In genomic region chr12:115771065-115771464, GRCh38 we compare ENCODE assay signal across 14 cellular contexts.
DNase-seq lines count a peak whose midpoint lies in the region; ATAC-seq and TF ChIP-seq lines count a peak whose summit lies in the region.
"Had no signal": no experiment of that assay in that cellular context is flagged by ENCODE, and none has a peak within 500 bp of the region (broad histone marks: within the 10 kb centered on the region; RNA-seq: fewer than 3 reads in every experiment).

No MANE protein-coding gene starts in this region.

- no peak overlapping the region for H2BK5ac ChIP-seq in trophoblast cell (ENCODE audit: low read depth, low read length, poor library complexity)

- no peak overlapping the region for H4K12ac ChIP-seq in trophoblast cell (ENCODE audit: low read depth, low read length)

- H3K23ac ChIP-seq in trophoblast cell (ENCODE audit: low read length), result no peak overlapping the region

- peak; percentile 59 for DNase-seq in HT-29 (ENCODE audit: low spot score)
- DNase-seq in WERI-Rb-1, result peak; percentile 25
- no peak for DNase-seq in left colon
- DNase-seq in C1 segment of cervical spinal cord (lab: John Stamatoyannopoulos, UW), result no peak
- DNase-seq in trophoblast cell, result no peak
- no peak for DNase-seq in stimulated activated naive CD4-positive, alpha-beta T cell treated with Interleukin-2 at 50 U/mL for 16 hours (lab: John Stamatoyannopoulos, UW)
- no peak for DNase-seq in dedifferentiated amniotic fluid mesenchymal stem cell (ENCODE audit: extremely low spot score)
- DNase-seq: activated B cell treated with CpG ODN at 0.5 μM for 24 hours; activated gamma-delta T cell treated with Interleukin-2 at 50 U/mL for 16 hours; effector memory CD8-positive, alpha-beta T cell; immature natural killer cell; NCI-H1092 treated with DMSO at 0.1 percent for 48 hours; stimulated activated CD4-positive, alpha-beta T cell treated with anti-CD3 and anti-CD28 coated beads, Interleukin-2, amount 100 ng/mL, for 48 hours had no signal

- H3K4me3 ChIP-seq in WERI-Rb-1 (ENCODE audit: low read depth, low read length) (no peak overlapping the region), trophoblast cell (ENCODE audit: low read depth, low read length) (no peak overlapping the region)

- H3K9me3 ChIP-seq in WERI-Rb-1 (ENCODE audit: severe bottlenecking), result no peaks in the 10 kb centered on the region
- no peaks in the 10 kb centered on the region for H3K9me3 ChIP-seq in trophoblast cell (ENCODE audit: insufficient read depth, low read depth, low read length)

- no peak overlapping the region for H2BK120ac ChIP-seq in trophoblast cell (ENCODE audit: insufficient read depth, low read length, poor library complexity)

- intact Hi-C loops in left colon (cut with DNase I, micrococcal nuclease), result no loop called here

- H3K4ac ChIP-seq in trophoblast cell (ENCODE audit: low read depth, low read length), result no peak overlapping the region

- H3K4me2 ChIP-seq in trophoblast cell (ENCODE audit: low read length), result no peak overlapping the region

- H3K27me3 ChIP-seq in WERI-Rb-1 (ENCODE audit: insufficient read depth, low read depth, severe bottlenecking), result peaks cover 4% of the 10 kb centered on the region
- H3K27me3 ChIP-seq in trophoblast cell (ENCODE audit: insufficient read depth, low read length), result no peaks in the 10 kb centered on the region

- no peaks in the 10 kb centered on the region for H3K36me3 ChIP-seq in WERI-Rb-1
- no peaks in the 10 kb centered on the region for H3K36me3 ChIP-seq in trophoblast cell (ENCODE audit: control insufficient read depth in 1 of 2, insufficient read depth in 2 of 2, low read length in 2 of 2)

- no peak overlapping the region for H3K27ac ChIP-seq in C4-2B
- H3K27ac ChIP-seq in WERI-Rb-1, result no peak overlapping the region
- H3K27ac ChIP-seq in trophoblast cell (ENCODE audit: low read depth, low read length), result no peak overlapping the region

- no peak overlapping the region for H3K14ac ChIP-seq in trophoblast cell (ENCODE audit: low read length)

- no CpG with 5 or more reads among the region's 2 CpGs for WGBS in trophoblast cell (ENCODE audit: extremely low coverage, insufficient coverage, insufficient read length)

- H4K91ac ChIP-seq in trophoblast cell (ENCODE audit: low read depth, low read length), result no peak overlapping the region

- H2AFZ ChIP-seq in trophoblast cell (ENCODE audit: insufficient read depth, low read length, poor library complexity), result no peak overlapping the region

- no peak overlapping the region for H3K9ac ChIP-seq in trophoblast cell (ENCODE audit: low read length)

- ATAC-seq in left colon, result peak; percentile 53
- ATAC-seq: effector memory CD8-positive, alpha-beta T cell had no signal

- no peak overlapping the region for H2BK12ac ChIP-seq in trophoblast cell (ENCODE audit: low read length)

- H3K18ac ChIP-seq in trophoblast cell (ENCODE audit: low read length), result no peak overlapping the region

- no peak overlapping the region for H4K8ac ChIP-seq in trophoblast cell (ENCODE audit: low read depth, low read length)

- H3K4me1 ChIP-seq in trophoblast cell (ENCODE audit: control insufficient read depth in 1 of 2, insufficient read depth in 2 of 2, low read length in 2 of 2), result peaks cover 0 to 3% of the 10 kb centered on the region in 2 experiments

- H2AK5ac ChIP-seq in trophoblast cell (ENCODE audit: low read length), result no peak overlapping the region

- no peaks in the 10 kb centered on the region for H3K79me1 ChIP-seq in trophoblast cell (ENCODE audit: low read length)

- TF ChIP-seq CTCF in C4-2B (conservative IDR thresholded peaks at IDR 0.05) (peak; percentile 37), WERI-Rb-1 (IDR thresholded peaks at IDR 0.05; ENCODE audit: low read depth, low read length) (peak; percentile 48)

- H3K79me2 ChIP-seq in trophoblast cell (ENCODE audit: control insufficient read depth, insufficient read depth, low read length, poor library complexity), result no peaks in the 10 kb centered on the region

Comparison
In these comparisons a context has a peak if more than half of its experiments do, and no peak if none do; other contexts are left out.
1. DNase-seq: peak in HT-29 (single experiment) and WERI-Rb-1 (single experiment); none in left colon (0 of 2), C1 segment of cervical spinal cord (0 of 14), trophoblast cell (0 of 2), stimulated activated naive CD4-positive, alpha-beta T cell treated with Interleukin-2 at 50 U/mL for 16 hours (single experiment) and dedifferentiated amniotic fluid mesenchymal stem cell (single experiment).